ENCODE assay signal across 15 cellular contexts in genomic region chr4:111228874-111229273, GRCh38.
DNase-seq lines count a peak whose midpoint lies in the region; ATAC-seq and TF ChIP-seq lines count a peak whose summit lies in the region.
"Had no signal": no experiment of that assay in that cellular context is flagged by ENCODE, and none has a peak within 500 bp of the region (broad histone marks: within the 10 kb centered on the region; RNA-seq: fewer than 3 reads in every experiment).

No MANE protein-coding gene starts in this region.

- H3K4me1 ChIP-seq in RWPE2 (ENCODE audit: insufficient read depth, poor library complexity, severe bottlenecking), result no peaks in the 10 kb centered on the region
- H3K4me1 ChIP-seq in BE2C, result peaks cover 9% of the 10 kb centered on the region
- H3K4me1 ChIP-seq: BLaER1 treated with 17β-estradiol and CSF1 and Interleukin-3, amounts not matched to agents 10 nM and 100 nM; left ventricle myocardium inferior; sigmoid colon had no signal

- DNase-seq in GM03348 (ENCODE audit: low spot score) (peak; percentile 28), RWPE2 (ENCODE audit: low spot score) (no peak), fibroblast of villous mesenchyme (ENCODE audit: low read depth) (peak; percentile 13), stromal cell of bone marrow (ENCODE audit: low read depth) (peak; percentile 32), BE2C (no peak), NCI-H82 treated with DMSO at 0.1 percent for 48 hours (lab: John Stamatoyannopoulos, UW; ENCODE audit: unreplicated experiment) (no peak), NCI-H774 (lab: John Stamatoyannopoulos, UW) (no peak)
- DNase-seq: activated CD4-positive, alpha-beta T cell treated with anti-CD3 and anti-CD28 coated beads, Interleukin-2, amount 10 ng/mL, durations not matched to agents 24 days and 14 days; activated gamma-delta T cell; anterior cingulate cortex; left ventricle myocardium inferior; NCI-H345; sigmoid colon; T-cell had no signal

- ATAC-seq in RWPE2 (ENCODE audit: low read depth), result peak; percentile 51; the same call in 1 of the 3 replicates
- ATAC-seq: T-cell had no signal

- no peak overlapping the region for H3K27ac ChIP-seq in RWPE2 (ENCODE audit: poor library complexity, severe bottlenecking)
- H3K27ac ChIP-seq: BLaER1 treated with 17β-estradiol and CSF1 and Interleukin-3, amounts not matched to agents 10 nM and 100 nM; left ventricle myocardium inferior; sigmoid colon had no signal

- TF ChIP-seq CTCF in RWPE2 (IDR thresholded peaks at IDR 0.05; ENCODE audit: poor library complexity, severe bottlenecking) (no peak), fibroblast of villous mesenchyme (IDR thresholded peaks at IDR 0.05; ENCODE audit: insufficient read depth, low read depth, low read length) (no peak), BE2C (IDR thresholded peaks at IDR 0.05; ENCODE audit: low read depth, low read length) (no peak)

- H3K9me3 ChIP-seq in RWPE2 (ENCODE audit: severe bottlenecking), result no peaks in the 10 kb centered on the region
- H3K9me3 ChIP-seq in BE2C, result no peaks in the 10 kb centered on the region
- H3K9me3 ChIP-seq: BLaER1 treated with 17β-estradiol and CSF1 and Interleukin-3, amounts not matched to agents 10 nM and 100 nM; sigmoid colon had no signal

- peaks cover under 1% of the 10 kb centered on the region for H3K27me3 ChIP-seq in RWPE2 (ENCODE audit: insufficient read depth, poor library complexity, severe bottlenecking)
- H3K27me3 ChIP-seq in BE2C, result no peaks in the 10 kb centered on the region
- H3K27me3 ChIP-seq: BLaER1 treated with 17β-estradiol and CSF1 and Interleukin-3, amounts not matched to agents 10 nM and 100 nM; sigmoid colon had no signal

- H3K4me3 ChIP-seq in RWPE2 (ENCODE audit: severe bottlenecking) (no peak overlapping the region), fibroblast of villous mesenchyme (ENCODE audit: low read depth, low read length) (no peak overlapping the region), BE2C (ENCODE audit: low read depth, low read length) (no peak overlapping the region)
- H3K4me3 ChIP-seq: BLaER1 treated with 17β-estradiol and CSF1 and Interleukin-3, amounts not matched to agents 10 nM and 100 nM; left ventricle myocardium inferior; sigmoid colon had no signal

- H3K36me3 ChIP-seq in RWPE2 (ENCODE audit: low read depth) (no peaks in the 10 kb centered on the region), BE2C (no peaks in the 10 kb centered on the region)
- H3K36me3 ChIP-seq: BLaER1 treated with 17β-estradiol and CSF1 and Interleukin-3, amounts not matched to agents 10 nM and 100 nM; left ventricle myocardium inferior; sigmoid colon had no signal

Comparison
In these comparisons a context has a peak if more than half of its experiments do, and no peak if none do; other contexts are left out.
1. DNase-seq: peak in GM03348 (single experiment), fibroblast of villous mesenchyme (single experiment) and stromal cell of bone marrow (single experiment); none in RWPE2 (single experiment), BE2C (single experiment), NCI-H82 treated with DMSO at 0.1 percent for 48 hours (single experiment) and NCI-H774 (single experiment).